In the genomic region with DNA sequence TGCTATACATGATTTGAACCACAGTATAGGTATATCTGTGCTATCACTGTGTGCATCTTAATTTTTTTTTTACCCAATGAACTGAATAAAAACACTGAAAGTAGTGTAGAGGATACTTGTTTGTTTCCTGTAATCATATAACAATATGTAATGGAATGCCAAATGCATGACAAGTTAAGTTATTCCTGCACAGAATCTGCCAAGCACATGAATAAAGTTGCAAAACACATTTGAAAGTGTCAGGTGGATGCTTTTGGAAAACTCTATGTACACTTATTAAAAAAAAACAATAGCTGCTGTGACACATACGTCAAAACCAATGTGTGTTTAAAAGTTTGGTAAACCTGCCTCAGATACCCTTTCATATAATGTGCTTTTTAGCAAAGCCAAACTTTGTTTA, we compare ENCODE assay signal across 26 cellular contexts.
"Had no signal": no experiment of that assay in that cellular context is flagged by ENCODE, and none has a peak within 500 bp of the region (broad histone marks: within the 10 kb centered on the region; RNA-seq: fewer than 3 reads in every experiment).

No MANE protein-coding gene starts in this region.

- H3K4me1 ChIP-seq: left ventricle myocardium inferior, right atrium auricular region, right lobe of liver, tibial nerve, uterus had no signal

- DNase-seq: hypothalamus; immature natural killer cell; islet precursor cell; left ventricle myocardium inferior; midbrain; mucosa of descending colon; naive thymus-derived CD4-positive, alpha-beta T cell; ovary; right lobe of liver; stimulated activated CD4-positive, alpha-beta T cell treated with anti-CD3 and anti-CD28 coated beads, Interleukin-1b, Interleukin-23, amount 100 ng/mL, for 48 hours; stimulated activated CD4-positive, alpha-beta T cell treated with anti-CD3 and anti-CD28 coated beads, Interleukin-2, amount 100 ng/mL, for 48 hours; stimulated activated CD4-positive, alpha-beta T cell treated with anti-CD3 and anti-CD28 coated beads, Interleukin-4, amount 100 ng/mL, for 4 hours; stimulated activated CD8-positive, alpha-beta memory T cell treated with anti-CD3 and anti-CD28 coated beads, Interleukin-4, amount 100 ng/mL, for 48 hours; stimulated activated naive CD4-positive, alpha-beta T cell treated with Interleukin-2 at 50 U/mL for 16 hours; stimulated activated naive CD8-positive, alpha-beta T cell treated with anti-CD3 and anti-CD28 coated beads, Interleukin-15, amount 100 ng/mL, for 72 hours; substantia nigra; uterus had no signal

- H3K4me1 Mint-ChIP-seq: immature natural killer cell; memory B cell; naive thymus-derived CD4-positive, alpha-beta T cell; stimulated activated memory B cell treated with anti-CD40 and anti-IgM and Interleukin-4, amounts not matched to agents 10 μg/mL and 1 μg/mL and 100 μg/mL, for 72 hours; stimulated activated naive CD8-positive, alpha-beta T cell treated with anti-CD3 and anti-CD28 coated beads, Interleukin-15, amount 100 ng/mL, for 72 hours had no signal

- H3K4me3 ChIP-seq: left ventricle myocardium inferior, lung, mucosa of descending colon, ovary, right atrium auricular region, right lobe of liver, smooth muscle cell, tibial nerve, uterus had no signal

- H3K36me3 ChIP-seq: left ventricle myocardium inferior, ovary, right atrium auricular region, right lobe of liver, tibial nerve, uterus had no signal

- H3K27ac ChIP-seq: left ventricle myocardium inferior, ovary, right atrium auricular region, right lobe of liver, tibial nerve, uterus had no signal

- H3K4me3 Mint-ChIP-seq: immature natural killer cell; memory B cell; naive thymus-derived CD4-positive, alpha-beta T cell; natural killer cell treated with Interleukin-12 subunit alpha and Interleukin-12 subunit beta and Interleukin-15 and Interleukin-18, amount 100 ng/mL, for 72 hours; stimulated activated memory B cell treated with anti-CD40 and anti-IgM and Interleukin-4, amounts not matched to agents 10 μg/mL and 1 μg/mL and 100 μg/mL, for 72 hours; stimulated activated naive CD8-positive, alpha-beta T cell treated with anti-CD3 and anti-CD28 coated beads, Interleukin-15, amount 100 ng/mL, for 72 hours; type B pancreatic cell had no signal

- H3K27me3 Mint-ChIP-seq: memory B cell; naive thymus-derived CD4-positive, alpha-beta T cell; natural killer cell treated with Interleukin-12 subunit alpha and Interleukin-12 subunit beta and Interleukin-15 and Interleukin-18, amount 100 ng/mL, for 72 hours; progenitor cell of endocrine pancreas; stimulated activated memory B cell treated with anti-CD40 and anti-IgM and Interleukin-4, amounts not matched to agents 10 μg/mL and 1 μg/mL and 100 μg/mL, for 72 hours; stimulated activated naive CD8-positive, alpha-beta T cell treated with anti-CD3 and anti-CD28 coated beads, Interleukin-15, amount 100 ng/mL, for 72 hours; type B pancreatic cell had no signal

- H3K4me2 ChIP-seq: smooth muscle cell had no signal

- H3K27me3 ChIP-seq: ovary, right atrium auricular region, right lobe of liver, tibial nerve, uterus had no signal

- H3K9me3 ChIP-seq: left ventricle myocardium inferior, mucosa of descending colon, ovary, right atrium auricular region, right lobe of liver, tibial nerve, uterus had no signal

- H3K9me3 Mint-ChIP-seq: type B pancreatic cell had no signal

- H3K36me3 Mint-ChIP-seq: memory B cell; naive thymus-derived CD4-positive, alpha-beta T cell; stimulated activated memory B cell treated with anti-CD40 and anti-IgM and Interleukin-4, amounts not matched to agents 10 μg/mL and 1 μg/mL and 100 μg/mL, for 72 hours; type B pancreatic cell had no signal

- H3K27ac Mint-ChIP-seq: immature natural killer cell; memory B cell; naive thymus-derived CD4-positive, alpha-beta T cell; natural killer cell treated with Interleukin-12 subunit alpha and Interleukin-12 subunit beta and Interleukin-15 and Interleukin-18, amount 100 ng/mL, for 72 hours; progenitor cell of endocrine pancreas; stimulated activated memory B cell treated with anti-CD40 and anti-IgM and Interleukin-4, amounts not matched to agents 10 μg/mL and 1 μg/mL and 100 μg/mL, for 72 hours; stimulated activated naive CD8-positive, alpha-beta T cell treated with anti-CD3 and anti-CD28 coated beads, Interleukin-15, amount 100 ng/mL, for 72 hours; type B pancreatic cell had no signal
